Comparison of ENCODE assay signal across 13 cellular contexts in the genomic region with DNA sequence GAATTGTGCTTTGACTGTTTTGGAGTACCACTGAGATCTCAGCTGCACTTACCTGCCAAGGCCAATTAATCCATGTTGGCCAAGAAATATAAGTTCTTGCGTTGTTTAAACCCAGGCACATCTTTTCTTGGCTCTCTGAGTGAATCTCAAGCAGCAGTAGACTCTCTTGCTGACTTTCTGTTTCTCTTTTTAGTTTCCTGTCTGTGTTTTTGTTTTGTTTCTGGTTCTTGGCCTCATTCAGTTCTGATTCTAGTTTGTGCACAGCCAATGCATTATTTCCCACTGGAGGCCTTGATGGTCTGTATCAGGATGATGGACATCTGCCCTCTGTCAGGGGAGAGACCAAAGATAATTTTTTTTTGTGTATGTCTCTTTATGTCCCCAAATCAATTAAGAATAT.
"Had no signal": no experiment of that assay in that cellular context is flagged by ENCODE, and none has a peak within 500 bp of the region (broad histone marks: within the 10 kb centered on the region; RNA-seq: fewer than 3 reads in every experiment).

No MANE protein-coding gene starts in this region.

- H2AFZ ChIP-seq: parathyroid adenoma had no signal

- DNase-seq: activated CD4-positive, alpha-beta T cell treated with anti-CD3 and anti-CD28 coated beads, Interleukin-2, amount 50 U/mL, for 48 hours; activated effector memory CD4-positive, alpha-beta T cell treated with anti-CD3 and anti-CD28 coated beads, Interleukin-2, amount 50 U/mL, for 16 hours; activated T-cell treated with anti-CD3 and anti-CD28 coated beads, Interleukin-2, amount 50 U/mL, for 4 hours; amniotic stem cell; dermis blood vessel endothelial cell; stimulated activated CD4-positive, alpha-beta T cell treated with anti-CD3 and anti-CD28 coated beads, Interleukin-15, amount 100 ng/mL, for 24 hours; stimulated activated CD4-positive, alpha-beta T cell treated with anti-CD3 and anti-CD28 coated beads, Interleukin-4, amount 100 ng/mL, for 24 hours; stomach; uterus had no signal

- H3K36me3 ChIP-seq: stomach, thoracic aorta, uterus had no signal

- H3K9ac ChIP-seq: parathyroid adenoma had no signal

- H3K79me2 ChIP-seq: parathyroid adenoma had no signal

- H3K4me3 ChIP-seq: stomach, thoracic aorta, uterus had no signal

- H3K9me3 ChIP-seq: stomach, thoracic aorta, uterus had no signal

- ATAC-seq: activated CD4-positive, CD25-positive, alpha-beta regulatory T cell treated with anti-CD3 and anti-CD28 coated beads, Interleukin-2, amount 50 U/mL, for 24 hours; activated naive CD4-positive, alpha-beta T cell treated with anti-CD3 and anti-CD28 coated beads, Interleukin-2, amount 50 U/mL, for 72 hours; activated T-cell treated with anti-CD3 and anti-CD28 coated beads, Interleukin-2, amount 50 U/mL, for 4 hours had no signal

- H3K4me1 ChIP-seq: parathyroid adenoma, uterus had no signal

- H3K27ac ChIP-seq: parathyroid adenoma, stomach, thoracic aorta, uterus had no signal

- H3K27me3 ChIP-seq: stomach, uterus had no signal

- H3K4me3 Mint-ChIP-seq: activated T-cell treated with anti-CD3 and anti-CD28 coated beads, Interleukin-2, amount 50 U/mL, for 4 hours had no signal

- H3K36me3 Mint-ChIP-seq: activated naive CD4-positive, alpha-beta T cell treated with anti-CD3 and anti-CD28 coated beads, Interleukin-2, amount 50 U/mL, for 72 hours had no signal
